ENCODE assay signal across 20 cellular contexts in the genomic region with DNA sequence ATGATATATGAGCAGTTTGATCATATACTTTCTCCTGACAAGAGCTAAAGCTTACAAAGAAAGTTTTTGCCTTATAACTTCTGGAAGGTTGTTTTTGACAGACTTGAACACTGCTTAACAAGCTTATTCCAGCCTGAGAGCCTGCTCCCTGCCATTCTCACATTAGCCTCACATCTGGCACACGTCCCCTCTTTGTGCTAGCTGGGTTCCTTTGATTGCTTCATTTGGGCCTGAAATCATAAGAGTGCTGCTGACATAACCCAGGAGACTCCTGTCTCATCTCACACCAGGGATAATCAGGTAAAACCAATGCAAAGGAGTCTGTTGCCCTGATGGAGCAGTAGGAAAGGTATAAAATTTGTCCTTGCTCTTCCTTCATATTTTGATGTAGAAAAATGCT.
DNase-seq lines count a peak whose midpoint lies in the region; ATAC-seq and TF ChIP-seq lines count a peak whose summit lies in the region.
"Had no signal": no experiment of that assay in that cellular context is flagged by ENCODE, and none has a peak within 500 bp of the region (broad histone marks: within the 10 kb centered on the region; RNA-seq: fewer than 3 reads in every experiment).

No MANE protein-coding gene starts in this region.

- H3K9me3 ChIP-seq in HCT116 (ENCODE audit: control insufficient read depth in 1 of 2, insufficient read depth in 1 of 2, low read depth in 1 of 2, low read length in 2 of 2) (no peaks in the 10 kb centered on the region), neuronal stem cell (replicated peaks in 1 of 2; ENCODE audit: control insufficient read depth in 2 of 2, insufficient read depth in 1 of 2, low read depth in 1 of 2, low read length in 2 of 2) (no peaks in the 10 kb centered on the region)
- H3K9me3 ChIP-seq: Caco-2 had no signal

- no peak overlapping the region for H3K4me2 ChIP-seq in HCT116 (ENCODE audit: low read length)
- no peak overlapping the region for H3K4me2 ChIP-seq in neuronal stem cell (ENCODE audit: insufficient read depth, low read length, poor library complexity, severe bottlenecking)

- H3K27ac ChIP-seq in HCT116 (ENCODE audit: low read depth, low read length), result no peak overlapping the region
- no peak overlapping the region for H3K27ac ChIP-seq in neuronal stem cell (replicated peaks; ENCODE audit: low read length)

- WGBS in neuronal stem cell (ENCODE audit: extremely low coverage in 2 of 2, insufficient read length in 2 of 2, insufficient replicate concordance in 1 of 2), 2 donors, result no CpG with 5 or more reads among the region's 1 CpG

- H2AFZ ChIP-seq in HCT116 (ENCODE audit: low read depth, low read length, poor library complexity, severe bottlenecking) (peak overlapping the region; percentile 68), neuronal stem cell (ENCODE audit: low read length) (peak overlapping the region; percentile 84)

- DNase-seq in NCI-H82 (lab: John Stamatoyannopoulos, UW) (peak; percentile 46), NCI-H82 treated with DMSO at 0.1 percent for 48 hours (lab: John Stamatoyannopoulos, UW; ENCODE audit: unreplicated experiment) (no peak), HCT116 (ENCODE audit: low read depth, low spot score) (no peak), neuronal stem cell (ENCODE audit: low spot score) (peak; percentile 0)
- DNase-seq in stimulated activated naive CD4-positive, alpha-beta T cell (lab: John Stamatoyannopoulos, UW), result no peak
- DNase-seq: Caco-2; CD4-positive, alpha-beta T cell; DMS153; GDM1; H9; IMR-90; Karpas-422; MM.1S; NCI-H1092; NCI-H1436 treated with DMSO at 0.1 percent for 48 hours; NCI-H2029; NCI-H526; SHP77 had no signal

- H3K79me1 ChIP-seq in neuronal stem cell (ENCODE audit: low read depth, low read length), result no peaks in the 10 kb centered on the region

- ATAC-seq in HCT116, result no peak
- ATAC-seq in SK-N-SH treated with all-trans-retinoic acid at 6 μM for 48 hours, result peak; percentile 53; the same call in 2 of the 3 replicates
- ATAC-seq in HG03439 (IDR thresholded peaks at IDR 0.05; ENCODE audit: unreplicated experiment), result no peak

- no peak overlapping the region for H2BK15ac ChIP-seq in neuronal stem cell (ENCODE audit: low read length)

- H4K8ac ChIP-seq in neuronal stem cell (ENCODE audit: low read depth, low read length), result no peak overlapping the region

- intact Hi-C loops in HCT116 (cut with micrococcal nuclease), result no loop called here

- H3K27me3 ChIP-seq in HCT116 (ENCODE audit: insufficient read depth, low read length) (no peaks in the 10 kb centered on the region), neuronal stem cell (ENCODE audit: control insufficient read depth in 3 of 3, insufficient read depth in 3 of 3, low read depth in 1 of 3, low read length in 3 of 3) (no peaks in the 10 kb centered on the region)

- no peak overlapping the region for H3K4me3 ChIP-seq in HCT116 (replicated peaks in 1 of 2; ENCODE audit: low read depth in 1 of 2, low read length in 2 of 2)
- H3K4me3 ChIP-seq in neuronal stem cell (ENCODE audit: low read length in 2 of 2), result no peak overlapping the region

- H3K23ac ChIP-seq in neuronal stem cell (ENCODE audit: low read depth, low read length, poor library complexity), result no peak overlapping the region

- H3K9ac ChIP-seq in HCT116 (ENCODE audit: low read length) (no peak overlapping the region), neuronal stem cell (ENCODE audit: low read depth, low read length, poor library complexity) (no peak overlapping the region)

- TF ChIP-seq POLR2A in HCT116 (IDR thresholded peaks at IDR 0.05; ENCODE audit: borderline replicate concordance, extremely low read depth, insufficient read depth, insufficient read length), result no peak

- no peak overlapping the region for H3K14ac ChIP-seq in neuronal stem cell (ENCODE audit: low read length)

- no peak overlapping the region for H4K91ac ChIP-seq in neuronal stem cell (ENCODE audit: low read depth, low read length, poor library complexity)

- TF ChIP-seq RAD21 in HCT116 (IDR thresholded peaks at IDR 0.05; ENCODE audit: low read depth), result no peak

- POLR2A ChIA-PET in HCT116 (lab: Charles Lee), result no interaction called here

- TF ChIP-seq CTCF in HCT116 (IDR thresholded peaks at IDR 0.05 in 2 of 3, conservative IDR thresholded peaks at IDR 0.05 in 1 of 3; ENCODE audit: borderline replicate concordance in 1 of 3, insufficient read depth in 1 of 3, low read depth in 2 of 3, low read length in 2 of 3), result no peak

- H2BK5ac ChIP-seq in neuronal stem cell (ENCODE audit: low read length), result no peak overlapping the region

- no peaks in the 10 kb centered on the region for H3K36me3 ChIP-seq in HCT116 (ENCODE audit: control insufficient read depth in 1 of 2, insufficient read depth in 2 of 2, low read length in 2 of 2)
- H3K36me3 ChIP-seq in neuronal stem cell (replicated peaks in 1 of 2; ENCODE audit: control insufficient read depth in 2 of 2, insufficient read depth in 2 of 2, low read length in 2 of 2), result no peaks in the 10 kb centered on the region

- no peak overlapping the region for H3K18ac ChIP-seq in neuronal stem cell (ENCODE audit: low read length)

- no peaks in the 10 kb centered on the region for H3K79me2 ChIP-seq in HCT116 (ENCODE audit: insufficient read depth, low read length)

- no peak overlapping the region for H2BK12ac ChIP-seq in neuronal stem cell (ENCODE audit: low read length)

- H2AK5ac ChIP-seq in neuronal stem cell (ENCODE audit: low read depth, low read length), result no peak overlapping the region

- no TSS peak for BruUV-seq in HCT116 (replicated peaks; lab: Mats Ljungman, UMichigan)

- no peaks in the 10 kb centered on the region for H3K4me1 ChIP-seq in HCT116 (ENCODE audit: control insufficient read depth in 1 of 2, insufficient read depth in 2 of 2, low read length in 2 of 2)
- H3K4me1 ChIP-seq in neuronal stem cell (ENCODE audit: control insufficient read depth in 2 of 2, insufficient read depth in 1 of 2, low read depth in 1 of 2, low read length in 2 of 2), result no peaks in the 10 kb centered on the region
- H3K4me1 ChIP-seq: Caco-2 had no signal

- no peak overlapping the region for H2BK120ac ChIP-seq in neuronal stem cell (ENCODE audit: low read depth, low read length)

- RAD21 ChIA-PET in HCT116 (lab: Charles Lee; ENCODE audit: low non-redundant PET in 1 of 2, low total read pairs in 2 of 2, uncharacterized antibody in 2 of 2, unreplicated experiment in 2 of 2), result no interaction called here

- no peak overlapping the region for H3K4ac ChIP-seq in neuronal stem cell (ENCODE audit: low read length)

- no peaks in the 10 kb centered on the region for H3K9me2 ChIP-seq in HCT116 (ENCODE audit: insufficient read depth)

- CTCF ChIA-PET in HCT116 (lab: Charles Lee), result no interaction called here

- H4K20me1 ChIP-seq in HCT116 (ENCODE audit: insufficient read depth), result no peaks in the 10 kb centered on the region

TF ChIP-seq in HCT116, 20 proteins besides CTCF, POLR2A, EP300 and RAD21 (continues in another document):
- no peak for TF ChIP-seq CEBPB (IDR thresholded peaks at IDR 0.05; ENCODE audit: low read depth)
- no peak for TF ChIP-seq EZH2phosphoT487 (IDR thresholded peaks at IDR 0.05; ENCODE audit: borderline replicate concordance)
- no peak for TF ChIP-seq ZFX (IDR thresholded peaks at IDR 0.05)
- TF ChIP-seq YY1 (IDR thresholded peaks at IDR 0.05; ENCODE audit: extremely low read depth, insufficient replicate concordance, low read depth, low read length), result no peak
- TF ChIP-seq SIN3A (IDR thresholded peaks at IDR 0.05; ENCODE audit: low read depth), result no peak
- no peak for TF ChIP-seq TCF7L2 (IDR thresholded peaks at IDR 0.05; ENCODE audit: borderline replicate concordance, extremely low read depth, insufficient read depth, insufficient read length)
- TF ChIP-seq EZH2 (IDR thresholded peaks at IDR 0.05), result no peak

TF ChIP-seq in SK-N-SH treated with all-trans-retinoic acid at 6 μM for 48 hours, 23 proteins besides CTCF, POLR2A, EP300 and RAD21:
- TF ChIP-seq ARNTL (CRISPR knock-in tag; IDR thresholded peaks at IDR 0.05; ENCODE audit: borderline replicate concordance, low read depth) (no peak), GLIS3 (CRISPR knock-in tag; IDR thresholded peaks at IDR 0.05) (no peak), RARB (CRISPR knock-in tag; IDR thresholded peaks at IDR 0.05) (no peak), ZFP3 (CRISPR knock-in tag; IDR thresholded peaks at IDR 0.05) (no peak), ZNF70 (CRISPR knock-in tag; IDR thresholded peaks at IDR 0.05) (no peak), ISL1 (CRISPR knock-in tag; IDR thresholded peaks at IDR 0.05) (no peak)

Comparison
In these comparisons a context has a peak if more than half of its experiments do, and no peak if none do; other contexts are left out.
1. DNase-seq: peak in NCI-H82 (single experiment) and neuronal stem cell (single experiment); none in NCI-H82 treated with DMSO at 0.1 percent for 48 hours (single experiment), HCT116 (single experiment) and stimulated activated naive CD4-positive, alpha-beta T cell (0 of 6).